Comparison of ENCODE assay signal across 8 cellular contexts in the genomic region with DNA sequence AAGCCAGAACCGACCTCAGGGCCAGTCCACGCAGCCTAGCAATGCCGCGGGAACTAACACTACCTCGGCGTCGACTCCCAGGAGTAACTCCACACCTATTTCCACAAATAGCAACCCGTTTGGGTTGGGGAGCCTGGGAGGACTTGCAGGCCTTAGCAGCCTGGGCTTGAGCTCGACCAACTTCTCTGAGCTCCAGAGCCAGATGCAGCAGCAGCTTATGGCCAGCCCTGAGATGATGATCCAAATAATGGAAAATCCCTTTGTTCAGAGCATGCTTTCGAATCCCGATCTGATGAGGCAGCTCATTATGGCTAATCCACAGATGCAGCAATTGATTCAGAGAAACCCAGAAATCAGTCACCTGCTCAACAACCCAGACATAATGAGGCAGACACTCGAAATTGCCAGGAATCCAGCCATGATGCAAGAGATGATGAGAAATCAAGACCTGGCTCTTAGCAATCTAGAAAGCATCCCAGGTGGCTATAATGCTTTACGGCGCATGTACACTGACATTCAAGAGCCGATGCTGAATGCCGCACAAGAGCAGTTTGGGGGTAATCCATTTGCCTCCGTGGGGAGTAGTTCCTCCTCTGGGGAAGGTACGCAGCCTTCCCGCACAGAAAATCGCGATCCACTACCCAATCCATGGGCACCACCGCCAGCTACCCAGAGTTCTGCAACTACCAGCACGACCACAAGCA. TPM values are rescaled to one million over a fixed set of nuclear protein-coding genes. Genes with fewer than 3 reads are reported as not detected.
A peak's percentile ranks its signal among the peaks of the same experiment; 100 is the strongest.
DNase-seq lines count a peak whose midpoint lies in the region; ATAC-seq and TF ChIP-seq lines count a peak whose summit lies in the region.

No MANE protein-coding gene starts in this region.

- H3K9ac ChIP-seq in BLaER1 treated with 17β-estradiol and CSF1 and Interleukin-3, amounts not matched to agents 10 nM and 100 nM = peak overlapping the region; percentile 88 to 95 (median 92)

- H3K4me2 ChIP-seq in BLaER1 treated with 17β-estradiol and CSF1 and Interleukin-3, amounts not matched to agents 10 nM and 100 nM = peak overlapping the region; percentile 86 to 94 (median 90)

- peaks cover 36% of the 10 kb centered on the region for H3K36me3 Mint-ChIP-seq in activated CD4-positive, alpha-beta memory T cell treated with anti-CD3 and anti-CD28 coated beads for 36 hours
- no peaks in the 10 kb centered on the region for H3K36me3 Mint-ChIP-seq in naive B cell

- H3K4me3 ChIP-seq in BLaER1 treated with 17β-estradiol and CSF1 and Interleukin-3, amounts not matched to agents 10 nM and 100 nM = peak overlapping the region; percentile 63 to 79 (median 72)
- H3K4me3 ChIP-seq in LNCaP clone FGC (ENCODE audit: low read depth, low read length) (peak overlapping the region; percentile 78), thoracic aorta (peak overlapping the region; percentile 90)

- H3K4me1 Mint-ChIP-seq in activated CD4-positive, alpha-beta memory T cell treated with anti-CD3 and anti-CD28 coated beads for 36 hours (ENCODE audit: low read depth) = peaks cover 10% of the 10 kb centered on the region
- peaks cover 15 to 39% (median 17%) of the 10 kb centered on the region in 3 donors for H3K4me1 Mint-ChIP-seq in naive B cell

- CTCF ChIA-PET in activated CD4-positive, alpha-beta memory T cell treated with anti-CD3 and anti-CD28 coated beads for 36 hours (lab: Charles Lee) = interaction anchor here (0.6 to 1.5 kb wide), 4 partner anchors 164 to 296 kb away, joined by 3 to 4 read pairs (median 4); a partner anchor contains a TSS

- intact Hi-C loops in activated CD4-positive, alpha-beta memory T cell treated with anti-CD3 and anti-CD28 coated beads for 36 hours (cut with micrococcal nuclease) = loop anchor here (1.0 to 10.0 kb wide), 7 partner anchors 11 to 850 kb away; a partner anchor contains a TSS

- H3K4me1 ChIP-seq in BLaER1 treated with 17β-estradiol and CSF1 and Interleukin-3, amounts not matched to agents 10 nM and 100 nM = peaks cover 2 to 30% (median 7%) of the 10 kb centered on the region in 10 experiments; a peak in 12 of 20 replicates
- peaks cover 11 to 14% of the 10 kb centered on the region in 2 donors for H3K4me1 ChIP-seq in thoracic aorta (ENCODE audit: control insufficient read depth in 1 of 2, low read depth in 2 of 2)

- TF ChIP-seq CTCF in LNCaP clone FGC (IDR thresholded peaks at IDR 0.05; ENCODE audit: control insufficient read depth, extremely low read depth, insufficient read depth) (no peak), thoracic aorta (IDR thresholded peaks at IDR 0.05) (no peak)

- H3K36me3 ChIP-seq in BLaER1 treated with 17β-estradiol and CSF1 and Interleukin-3, amounts not matched to agents 10 nM and 100 nM = peaks cover 0 to 9% (median 0%) of the 10 kb centered on the region in 11 experiments; a peak in 7 of 22 replicates
- no peaks in the 10 kb centered on the region for H3K36me3 ChIP-seq in thoracic aorta

- H3K9me3 ChIP-seq in BLaER1 treated with 17β-estradiol and CSF1 and Interleukin-3, amounts not matched to agents 10 nM and 100 nM (replicated peaks in 1 of 11) = peaks cover 0 to 13% (median 0%) of the 10 kb centered on the region in 11 experiments; a peak in 7 of 22 replicates
- no peaks in the 10 kb centered on the region for H3K9me3 ChIP-seq in thoracic aorta

- H3K27ac ChIP-seq in BLaER1 treated with 17β-estradiol and CSF1 and Interleukin-3, amounts not matched to agents 10 nM and 100 nM = peak overlapping the region; percentile 89 to 95 (median 93)
- H3K27ac ChIP-seq in thoracic aorta = peak overlapping the region; percentile 94 to 99

- H3K4me3 Mint-ChIP-seq in activated CD4-positive, alpha-beta memory T cell treated with anti-CD3 and anti-CD28 coated beads for 36 hours = peak overlapping the region; percentile 86
- H3K4me3 Mint-ChIP-seq in naive B cell = peak overlapping the region; percentile 81 to 99 (median 92)

- peak overlapping the region; percentile 98 for H3K27ac Mint-ChIP-seq in activated CD4-positive, alpha-beta memory T cell treated with anti-CD3 and anti-CD28 coated beads for 36 hours
- H3K27ac Mint-ChIP-seq in naive B cell = peak overlapping the region; percentile 83 to 100 (median 96)

- ATAC-seq in GM19463 (IDR thresholded peaks at IDR 0.05; ENCODE audit: unreplicated experiment) (peak; percentile 13), esophagus mucosa (peak; percentile 33), naive B cell (ENCODE audit: low read depth in 2 of 2) (peak in 1 of 2 donors; percentile 11), thoracic aorta (ENCODE audit: insufficient number of reproducible peaks, low FRiP score, low read depth) (no peak)

- H3K27me3 Mint-ChIP-seq in activated CD4-positive, alpha-beta memory T cell treated with anti-CD3 and anti-CD28 coated beads for 36 hours = no peaks in the 10 kb centered on the region
- H3K27me3 Mint-ChIP-seq in naive B cell = no peaks in the 10 kb centered on the region

- DNase-seq in LNCaP clone FGC (ENCODE audit: low read depth) = no peak
- DNase-seq in activated CD4-positive, alpha-beta memory T cell treated with anti-CD3 and anti-CD28 coated beads for 36 hours = peak; percentile 73
- peak; percentile 4 for DNase-seq in naive B cell
- no peak for DNase-seq in thoracic aorta (ENCODE audit: low spot score)
- DNase-seq in T-helper 9 cell = no peak

- POLR2A ChIA-PET in activated CD4-positive, alpha-beta memory T cell treated with anti-CD3 and anti-CD28 coated beads for 36 hours (lab: Charles Lee) = interaction anchor here (0.8 to 2.5 kb wide), 5 partner anchors 14 to 725 kb away, joined by 3 to 11 read pairs (median 3); a partner anchor contains a TSS

- H4K20me1 ChIP-seq in BLaER1 treated with 17β-estradiol and CSF1 and Interleukin-3, amounts not matched to agents 10 nM and 100 nM = peaks cover 25 to 51% (median 43%) of the 10 kb centered on the region in 11 experiments; a peak in 21 of 22 replicates

- H3K9me3 Mint-ChIP-seq in activated CD4-positive, alpha-beta memory T cell treated with anti-CD3 and anti-CD28 coated beads for 36 hours = no peaks in the 10 kb centered on the region
- no peaks in the 10 kb centered on the region for H3K9me3 Mint-ChIP-seq in naive B cell

- H3K27me3 ChIP-seq in BLaER1 treated with 17β-estradiol and CSF1 and Interleukin-3, amounts not matched to agents 10 nM and 100 nM = peaks cover 32 to 84% (median 67%) of the 10 kb centered on the region in 11 experiments
- H3K27me3 ChIP-seq in thoracic aorta (replicated peaks; ENCODE audit: insufficient read depth) = no peaks in the 10 kb centered on the region

RNA-seq across cellular contexts. Expression of a gene that starts 0.9 kb away (rescaled TPM):
- 10 to 100 TPM; 52.0 to 52.2 TPM for total RNA-seq in activated CD4-positive, alpha-beta memory T cell treated with anti-CD3 and anti-CD28 coated beads for 36 hours
- total RNA-seq in esophagus mucosa (31.9 TPM), thoracic aorta (10 to 100 TPM; 24.2 to 25.5 TPM)
- 10 to 100 TPM; 26.3 to 44.2 (median 29.2) TPM for polyA plus RNA-seq in naive B cell (ENCODE audit: low read depth in 6 of 6)

Comparison
In these comparisons a context has a peak if more than half of its experiments do, and no peak if none do; other contexts are left out.
1. DNase-seq: peak in activated CD4-positive, alpha-beta memory T cell treated with anti-CD3 and anti-CD28 coated beads for 36 hours (single experiment) and naive B cell (single experiment); none in LNCaP clone FGC (single experiment), thoracic aorta (single experiment) and T-helper 9 cell (single experiment).
2. Peak in every context shown above with its lines, with median percentiles within 50 percentile points of each other: H3K4me3 ChIP-seq.